ENCODE assay signal across 11 cellular contexts in genomic region chr3:48441940-48442339, GRCh38. TPM values are rescaled to one million over a fixed set of nuclear protein-coding genes. Genes with fewer than 3 reads are reported as not detected.
DNase-seq lines count a peak whose midpoint lies in the region; ATAC-seq and TF ChIP-seq lines count a peak whose summit lies in the region.
"Had no signal": no experiment of that assay in that cellular context is flagged by ENCODE, and none has a peak within 500 bp of the region (broad histone marks: within the 10 kb centered on the region; RNA-seq: fewer than 3 reads in every experiment).

No MANE protein-coding gene starts in this region.

- peak overlapping the region; percentile 53 for H3K27ac Mint-ChIP-seq in T-helper 2 cell treated with Interferon-gamma antibody and Interleukin-4, amounts not matched to agents 5 μg/mL and 100 μg/mL, for 36 hours

- H3K4me1 Mint-ChIP-seq in T-helper 2 cell treated with Interferon-gamma antibody and Interleukin-4, amounts not matched to agents 5 μg/mL and 100 μg/mL, for 36 hours (ENCODE audit: low read depth) = peaks cover 31% of the 10 kb centered on the region

- H3K27me3 Mint-ChIP-seq in T-helper 2 cell treated with Interferon-gamma antibody and Interleukin-4, amounts not matched to agents 5 μg/mL and 100 μg/mL, for 36 hours (ENCODE audit: low read depth) = no peaks in the 10 kb centered on the region

- H3K9me3 ChIP-seq in PC-3 (ENCODE audit: low read length) (no peaks in the 10 kb centered on the region), psoas muscle (no peaks in the 10 kb centered on the region)
- H3K9me3 ChIP-seq: transverse colon had no signal

- H3K79me2 ChIP-seq in PC-3 (ENCODE audit: low read length) = peaks cover 51% of the 10 kb centered on the region

- no peaks in the 10 kb centered on the region for H3K27me3 ChIP-seq in PC-3 (ENCODE audit: low read length)
- H3K27me3 ChIP-seq in psoas muscle (ENCODE audit: insufficient read depth in 3 of 3, low read length in 2 of 3) = no peaks in the 10 kb centered on the region
- H3K27me3 ChIP-seq: transverse colon had no signal

- H4K20me1 ChIP-seq in PC-3 (ENCODE audit: low read length) = peaks cover 7% of the 10 kb centered on the region

- H3K27ac ChIP-seq in PC-3 (ENCODE audit: low read length) = no peak overlapping the region
- peak overlapping the region; percentile 36 for H3K27ac ChIP-seq in psoas muscle

- no TSS peak for BruUV-seq in PC-3 (replicated peaks; lab: Mats Ljungman, UMichigan)

- H2AFZ ChIP-seq in PC-3 (ENCODE audit: low read length) = no peak overlapping the region

- peak overlapping the region; percentile 93; the same call in 1 of the 2 replicates for H3K9ac ChIP-seq in PC-3 (ENCODE audit: low read length)

- peaks cover 16% of the 10 kb centered on the region for H3K36me3 ChIP-seq in PC-3 (ENCODE audit: low read depth, low read length)
- peaks cover 0 to 36% of the 10 kb centered on the region in 2 donors for H3K36me3 ChIP-seq in psoas muscle (ENCODE audit: insufficient read depth in 1 of 2, low read depth in 1 of 2)

- peaks cover 12% of the 10 kb centered on the region for H3F3A ChIP-seq in PC-3 (ENCODE audit: low read length, unreplicated experiment)

- CTCF ChIA-PET in PC-3 (lab: Charles Lee) = no interaction called here

- WGBS in psoas muscle, 3 donors = 74 to 78% (median 75%) methylated on average over 6 of the region's 6 CpGs

- no peak for DNase-seq in T-helper 2 cell treated with Interferon-gamma antibody and Interleukin-4, amounts not matched to agents 5 μg/mL and 100 μg/mL, for 36 hours (ENCODE audit: low spot score)
- DNase-seq in T-helper 2 cell (no peak), PC-3 (no peak), epithelial cell of esophagus (ENCODE audit: low read depth) (no peak), psoas muscle (no peak), cortex of kidney (lab: John Stamatoyannopoulos, UW) (no peak), dermis blood vessel endothelial cell (no peak), glomerular visceral epithelial cell (ENCODE audit: extremely low spot score) (no peak)
- DNase-seq: ACHN, NCI-H1436 treated with DMSO at 0.1 percent for 48 hours, transverse colon had no signal

- intact Hi-C loops in PC-3 (cut with micrococcal nuclease) (no loop called here), psoas muscle (cut with DNase I) (no loop called here)

- TF ChIP-seq CTCF in PC-3 (conservative IDR thresholded peaks at IDR 0.05; ENCODE audit: low read depth, low read length) (no peak), epithelial cell of esophagus (IDR thresholded peaks at IDR 0.05; ENCODE audit: insufficient read depth, low read depth, low read length, missing control alignments) (no peak), psoas muscle (IDR thresholded peaks at IDR 0.05) (no peak)

- H3K4me1 ChIP-seq in PC-3 (ENCODE audit: insufficient read depth, low read length) (peaks cover 29% of the 10 kb centered on the region), psoas muscle (peaks cover 30% of the 10 kb centered on the region)

- ATAC-seq in PC-3 (no peak), psoas muscle (no peak)

- H3K9me2 ChIP-seq in PC-3 (replicated peaks; ENCODE audit: low read length) = no peaks in the 10 kb centered on the region

- POLR2A ChIA-PET in PC-3 (lab: Charles Lee; ENCODE audit: unreplicated experiment) = no interaction called here

- H3K4me3 Mint-ChIP-seq in T-helper 2 cell treated with Interferon-gamma antibody and Interleukin-4, amounts not matched to agents 5 μg/mL and 100 μg/mL, for 36 hours = peak overlapping the region; percentile 99

- H3K4me3 ChIP-seq in PC-3 (ENCODE audit: low read length) = peak overlapping the region; percentile 99
- H3K4me3 ChIP-seq in epithelial cell of esophagus (ENCODE audit: low read length) = peak overlapping the region; percentile 98
- no peak overlapping the region for H3K4me3 ChIP-seq in psoas muscle

- peak overlapping the region; percentile 89 for H3K4me2 ChIP-seq in PC-3 (ENCODE audit: low read length)

- no peaks in the 10 kb centered on the region for H3K9me3 Mint-ChIP-seq in T-helper 2 cell treated with Interferon-gamma antibody and Interleukin-4, amounts not matched to agents 5 μg/mL and 100 μg/mL, for 36 hours

- H3K36me3 Mint-ChIP-seq in T-helper 2 cell treated with Interferon-gamma antibody and Interleukin-4, amounts not matched to agents 5 μg/mL and 100 μg/mL, for 36 hours (ENCODE audit: low read depth) = peaks cover 37% of the 10 kb centered on the region

RNA-seq across cellular contexts. Expression of gene TMA7, which starts 1.9 kb away (rescaled TPM):
- total RNA-seq in PC-3 (2014; rRNA removed) (517 and 618 TPM in 2 replicates), psoas muscle (100 to 1,000 TPM; 156 to 218 (median 185) TPM), dermis blood vessel endothelial cell (223 and 272 TPM in 2 replicates)
- polyA plus RNA-seq in psoas muscle = 100 to 1,000 TPM; 295 to 342 (median 332) TPM

RNA-seq across cellular contexts. Expression of gene CCDC51, which starts 2.0 kb away (rescaled TPM):
- total RNA-seq in PC-3 (2014; rRNA removed) (27.8 and 30.9 TPM in 2 replicates), psoas muscle (1 to 10 TPM; 5.3 to 9.5 (median 5.4) TPM), dermis blood vessel endothelial cell (16.4 and 18.0 TPM in 2 replicates)
- polyA plus RNA-seq in psoas muscle = 10 to 100 TPM in 2 of 3 donors, 1 to 10 TPM in 1; 7.7 to 19.6 (median 16.5) TPM

RNA-seq across cellular contexts. Expression of gene ATRIP, which starts 4.6 kb away (rescaled TPM):
- total RNA-seq in PC-3 (2014; rRNA removed) (13.9 and 16.1 TPM in 2 replicates), psoas muscle (1 to 10 TPM; 4.4 to 5.6 (median 5.2) TPM), dermis blood vessel endothelial cell (8.2 TPM in 2 replicates)
- polyA plus RNA-seq in psoas muscle = 1 to 10 TPM; 3.7 to 4.5 (median 3.9) TPM

RNA-seq across cellular contexts. Expression of gene PLXNB1, which starts 12.1 kb away (rescaled TPM):
- total RNA-seq in PC-3 (2014; rRNA removed) = 31.8 and 35.4 TPM in 2 replicates
- total RNA-seq in psoas muscle = 1 to 10 TPM; 2.5 to 3.9 (median 2.8) TPM
- polyA plus RNA-seq in psoas muscle = 1 to 10 TPM; 2.3 to 6.1 (median 2.5) TPM
- total RNA-seq in dermis blood vessel endothelial cell = 16.8 and 23.7 TPM in 2 replicates
